1 cellular context compared by ENCODE assay signal in the genomic region with DNA sequence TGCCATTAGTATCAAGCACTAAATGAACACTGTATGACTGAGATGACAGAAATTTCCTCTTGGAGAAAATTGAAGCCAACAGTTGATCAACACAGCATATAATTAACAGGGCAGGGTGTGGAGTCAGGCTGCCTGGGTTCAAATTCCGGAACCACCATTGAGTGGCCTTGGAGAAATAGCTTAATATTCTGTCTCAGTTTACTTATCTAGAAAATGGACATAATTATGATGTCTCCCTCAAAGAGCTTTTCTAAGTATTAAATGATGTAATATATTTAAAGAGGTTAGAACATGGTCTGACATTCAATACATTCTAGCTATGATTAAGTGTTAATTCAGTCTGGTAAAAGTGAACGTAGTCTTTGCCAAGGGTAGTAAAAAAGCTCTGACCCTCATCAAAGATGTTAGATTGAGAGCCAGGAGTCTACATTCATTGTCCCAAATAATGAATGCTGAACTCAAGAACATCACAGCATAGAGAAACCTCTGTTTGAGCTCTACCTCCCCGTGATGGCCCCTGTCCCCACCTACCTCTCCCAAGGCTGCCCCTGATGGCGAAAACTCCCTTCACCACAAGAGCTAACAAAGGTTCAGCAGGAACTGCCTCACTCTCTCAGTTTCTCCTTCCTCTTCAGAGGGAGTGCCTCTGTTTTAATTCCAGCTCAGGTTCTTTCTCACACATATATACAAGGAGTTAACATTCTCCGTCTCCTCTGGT.
TF ChIP-seq lines count a peak whose summit lies in the region.

No MANE protein-coding gene starts in this region.

TF ChIP-seq in GM12878, 131 proteins besides CTCF, POLR2A, EP300 and RAD21:
- TF ChIP-seq, protein P1, sequence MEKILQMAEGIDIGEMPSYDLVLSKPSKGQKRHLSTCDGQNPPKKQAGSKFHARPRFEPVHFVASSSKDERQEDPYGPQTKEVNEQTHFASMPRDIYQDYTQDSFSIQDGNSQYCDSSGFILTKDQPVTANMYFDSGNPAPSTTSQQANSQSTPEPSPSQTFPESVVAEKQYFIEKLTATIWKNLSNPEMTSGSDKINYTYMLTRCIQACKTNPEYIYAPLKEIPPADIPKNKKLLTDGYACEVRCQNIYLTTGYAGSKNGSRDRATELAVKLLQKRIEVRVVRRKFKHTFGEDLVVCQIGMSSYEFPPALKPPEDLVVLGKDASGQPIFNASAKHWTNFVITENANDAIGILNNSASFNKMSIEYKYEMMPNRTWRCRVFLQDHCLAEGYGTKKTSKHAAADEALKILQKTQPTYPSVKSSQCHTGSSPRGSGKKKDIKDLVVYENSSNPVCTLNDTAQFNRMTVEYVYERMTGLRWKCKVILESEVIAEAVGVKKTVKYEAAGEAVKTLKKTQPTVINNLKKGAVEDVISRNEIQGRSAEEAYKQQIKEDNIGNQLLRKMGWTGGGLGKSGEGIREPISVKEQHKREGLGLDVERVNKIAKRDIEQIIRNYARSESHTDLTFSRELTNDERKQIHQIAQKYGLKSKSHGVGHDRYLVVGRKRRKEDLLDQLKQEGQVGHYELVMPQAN (conservative IDR thresholded peaks at IDR 0.05) = no peak
- peak; percentile 23; the same call in 1 of the 2 replicates for TF ChIP-seq RUNX3 (IDR thresholded peaks at IDR 0.05; ENCODE audit: low read length)
